Comparison of ENCODE assay signal across 30 cellular contexts in the genomic region with DNA sequence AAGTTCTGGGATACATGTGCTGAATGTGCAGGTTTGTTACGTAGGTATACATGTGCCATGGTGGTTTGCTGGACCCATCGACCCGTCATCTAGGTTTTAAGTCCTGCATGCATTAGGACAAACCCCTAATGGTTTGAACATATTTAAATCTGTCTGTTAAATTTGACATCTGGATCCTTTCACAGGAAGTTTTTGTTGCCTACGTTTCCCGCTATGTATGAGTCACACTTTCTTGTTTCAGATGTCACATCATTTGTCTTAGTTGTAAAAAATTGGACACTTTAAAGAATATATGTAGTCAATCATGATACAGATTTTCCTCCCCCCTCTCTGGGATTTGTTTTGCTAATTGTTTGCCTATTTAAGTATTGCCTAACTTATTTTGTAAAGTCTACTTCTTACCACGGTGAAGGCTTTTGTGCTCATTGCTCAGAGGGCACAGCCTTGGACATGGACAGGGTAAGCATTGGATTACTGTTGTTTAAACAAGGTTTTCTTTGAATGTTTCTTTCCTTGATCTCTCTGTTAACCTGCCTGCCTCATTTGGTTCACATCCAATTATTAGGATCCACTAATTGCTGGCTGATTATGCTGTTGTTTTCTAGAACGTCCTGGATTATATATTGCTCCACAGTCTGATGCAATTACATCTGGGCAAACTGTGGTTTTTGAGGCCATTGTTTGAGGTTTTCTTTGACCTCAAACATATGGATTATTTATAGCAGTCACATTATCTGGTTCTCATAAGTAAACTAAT.
DNase-seq lines count a peak whose midpoint lies in the region; ATAC-seq and TF ChIP-seq lines count a peak whose summit lies in the region.
"Had no signal": no experiment of that assay in that cellular context is flagged by ENCODE, and none has a peak within 500 bp of the region (broad histone marks: within the 10 kb centered on the region; RNA-seq: fewer than 3 reads in every experiment).

No MANE protein-coding gene starts in this region.

- ATAC-seq in Right ventricle myocardium superior (ENCODE audit: poor library complexity) (no peak), upper lobe of right lung (no peak)
- ATAC-seq: effector memory CD8-positive, alpha-beta T cell; left cardiac atrium; natural killer cell treated with Interleukin-12 subunit alpha and Interleukin-12 subunit beta and Interleukin-15 and Interleukin-18, amount 100 ng/mL, for 72 hours had no signal

- peaks cover 17 to 29% (median 23%) of the 10 kb centered on the region in 10 experiments for H3K4me1 ChIP-seq in BLaER1 treated with 17β-estradiol and CSF1 and Interleukin-3, amounts not matched to agents 10 nM and 100 nM
- no peaks in the 10 kb centered on the region for H3K4me1 ChIP-seq in fibroblast of lung (ENCODE audit: control insufficient read depth, extremely low read depth, insufficient read depth, low read length)
- no peaks in the 10 kb centered on the region for H3K4me1 ChIP-seq in upper lobe of right lung
- H3K4me1 ChIP-seq: tibial artery had no signal

- DNase-seq in LHCN-M2 (ENCODE audit: low read depth), result peak; percentile 43
- peak; percentile 54 for DNase-seq in OCI-M1 (lab: John Stamatoyannopoulos, UW)
- DNase-seq in fibroblast of lung (ENCODE audit: low read depth in 2 of 2), result peak; percentile 14 to 43
- no peak for DNase-seq in NCI-H345 (lab: John Stamatoyannopoulos, UW)
- DNase-seq in Right ventricle myocardium superior, result no peak
- no peak for DNase-seq in cardiac septum (ENCODE audit: low spot score)
- DNase-seq in upper lobe of right lung, result no peak
- DNase-seq: activated CD4-positive, alpha-beta T cell treated with anti-CD3 and anti-CD28 coated beads for 1 hour; activated gamma-delta T cell; activated naive CD8-positive, alpha-beta T cell treated with anti-CD3 and anti-CD28 coated beads for 36 hours; aorta; caudate nucleus; cortex of kidney; effector memory CD8-positive, alpha-beta T cell; erythroblast; H9; hypothalamus; immature natural killer cell; left cardiac atrium; NCI-H1436; NCI-H2081; NCI-H526; NK-92 treated with Interleukin-12 subunit alpha and Interleukin-12 subunit beta, amount 100 ng/mL, for 24 hours; occipital lobe; SHP77 treated with DMSO at 0.1 percent for 48 hours; stimulated activated CD4-positive, alpha-beta T cell treated with anti-CD3 and anti-CD28 coated beads, Interleukin-4, amount 100 ng/mL, for 1 hour; tibial artery had no signal

- H3K9me3 ChIP-seq in BLaER1 treated with 17β-estradiol and CSF1 and Interleukin-3, amounts not matched to agents 10 nM and 100 nM (replicated peaks in 1 of 11), result peaks cover 5 to 12% (median 9%) of the 10 kb centered on the region in 11 experiments; a peak in 17 of 22 replicates
- no peaks in the 10 kb centered on the region for H3K9me3 ChIP-seq in fibroblast of lung (ENCODE audit: control insufficient read depth, insufficient read depth, low read depth, low read length)
- H3K9me3 ChIP-seq in upper lobe of right lung, result no peaks in the 10 kb centered on the region
- H3K9me3 ChIP-seq: tibial artery had no signal

- no peaks in the 10 kb centered on the region for H3K36me3 ChIP-seq in BLaER1 treated with 17β-estradiol and CSF1 and Interleukin-3, amounts not matched to agents 10 nM and 100 nM
- H3K36me3 ChIP-seq in fibroblast of lung (ENCODE audit: control insufficient read depth, insufficient read depth, low read length), result no peaks in the 10 kb centered on the region
- H3K36me3 ChIP-seq in upper lobe of right lung, result no peaks in the 10 kb centered on the region
- H3K36me3 ChIP-seq: tibial artery had no signal

- no peaks in the 10 kb centered on the region for H4K20me1 ChIP-seq in BLaER1 treated with 17β-estradiol and CSF1 and Interleukin-3, amounts not matched to agents 10 nM and 100 nM
- no peaks in the 10 kb centered on the region for H4K20me1 ChIP-seq in fibroblast of lung (ENCODE audit: control insufficient read depth, extremely low read depth, insufficient read depth, low read length)

- H3K4me3 ChIP-seq in BLaER1 treated with 17β-estradiol and CSF1 and Interleukin-3, amounts not matched to agents 10 nM and 100 nM, result peak overlapping the region in 4 of 10 experiments; percentile 13 to 35 (median 20); a peak in 5 of 20 replicates
- H3K4me3 ChIP-seq in fibroblast of lung (replicated peaks in 1 of 4; ENCODE audit: control extremely low read depth in 1 of 4, insufficient read depth in 1 of 4, low read depth in 3 of 4, low read length in 4 of 4) (no peak overlapping the region), upper lobe of right lung (no peak overlapping the region)
- H3K4me3 ChIP-seq: lung, tibial artery had no signal

- peak overlapping the region in 10 of 11 experiments; percentile 69 to 91 (median 82); a peak in 21 of 22 replicates for H3K27ac ChIP-seq in BLaER1 treated with 17β-estradiol and CSF1 and Interleukin-3, amounts not matched to agents 10 nM and 100 nM
- H3K27ac ChIP-seq in fibroblast of lung (ENCODE audit: insufficient read depth, low read length) (no peak overlapping the region), upper lobe of right lung (no peak overlapping the region)
- H3K27ac ChIP-seq: tibial artery had no signal

- intact Hi-C loops in Right ventricle myocardium superior (cut with DNase I) (no loop called here), cardiac septum (cut with DNase I) (no loop called here), upper lobe of right lung (cut with DNase I) (no loop called here)

- no peak overlapping the region for H2AFZ ChIP-seq in fibroblast of lung (ENCODE audit: low read length)

- TF ChIP-seq CTCF in fibroblast of lung (conservative IDR thresholded peaks at IDR 0.05 in 1 of 2, IDR thresholded peaks at IDR 0.05 in 1 of 2; ENCODE audit: low read depth in 1 of 2, low read length in 2 of 2) (no peak), upper lobe of right lung (IDR thresholded peaks at IDR 0.05) (no peak)

- no peaks in the 10 kb centered on the region for H3K79me2 ChIP-seq in fibroblast of lung (ENCODE audit: control insufficient read depth, insufficient read depth, low read length)

- peak overlapping the region; percentile 68 to 84 (median 77) for H3K4me2 ChIP-seq in BLaER1 treated with 17β-estradiol and CSF1 and Interleukin-3, amounts not matched to agents 10 nM and 100 nM
- no peak overlapping the region for H3K4me2 ChIP-seq in fibroblast of lung (ENCODE audit: extremely low read depth, insufficient read depth, low read length)

- peak overlapping the region in 9 of 11 experiments; percentile 41 to 76 (median 66); a peak in 17 of 22 replicates for H3K9ac ChIP-seq in BLaER1 treated with 17β-estradiol and CSF1 and Interleukin-3, amounts not matched to agents 10 nM and 100 nM
- H3K9ac ChIP-seq in fibroblast of lung (ENCODE audit: insufficient read depth, low read length), result no peak overlapping the region

- H3K27me3 ChIP-seq in BLaER1 treated with 17β-estradiol and CSF1 and Interleukin-3, amounts not matched to agents 10 nM and 100 nM, result no peaks in the 10 kb centered on the region
- H3K27me3 ChIP-seq in fibroblast of lung (ENCODE audit: control insufficient read depth, insufficient read depth, low read length), result no peaks in the 10 kb centered on the region
- H3K27me3 ChIP-seq in upper lobe of right lung, result no peaks in the 10 kb centered on the region
- H3K27me3 ChIP-seq: tibial artery had no signal

Comparison
In these comparisons a context has a peak if more than half of its experiments do, and no peak if none do; other contexts are left out.
1. H3K27ac ChIP-seq: peak in BLaER1 treated with 17β-estradiol and CSF1 and Interleukin-3, amounts not matched to agents 10 nM and 100 nM (10 of 11); none in fibroblast of lung (single experiment) and upper lobe of right lung (single experiment).
2. DNase-seq: peak in LHCN-M2 (single experiment), OCI-M1 (single experiment) and fibroblast of lung (2 of 2); none in NCI-H345 (single experiment), Right ventricle myocardium superior (single experiment), cardiac septum (single experiment) and upper lobe of right lung (single experiment).